Comparison of ENCODE assay signal across 15 cellular contexts in genomic region chr18:51168960-51169662, GRCh38. TPM values are rescaled to one million over a fixed set of nuclear protein-coding genes. Genes with fewer than 3 reads are reported as not detected.
DNase-seq lines count a peak whose midpoint lies in the region; ATAC-seq and TF ChIP-seq lines count a peak whose summit lies in the region.
"Had no signal": no experiment of that assay in that cellular context is flagged by ENCODE, and none has a peak within 500 bp of the region (broad histone marks: within the 10 kb centered on the region; RNA-seq: fewer than 3 reads in every experiment).

No MANE protein-coding gene starts in this region.

- no peak for DNase-seq in activated naive CD8-positive, alpha-beta T cell treated with anti-CD3 and anti-CD28 coated beads, Interleukin-2, amount 50 U/mL, for 24 hours
- DNase-seq in NCI-H1105 treated with DMSO at 0.1 percent for 48 hours (lab: John Stamatoyannopoulos, UW) (no peak), NCI-H446 treated with DMSO at 0.1 percent for 48 hours (lab: John Stamatoyannopoulos, UW) (no peak), NCI-H2227 (lab: John Stamatoyannopoulos, UW; ENCODE audit: unreplicated experiment) (no peak), ovary (no peak)
- DNase-seq: activated CD8-positive, alpha-beta memory T cell treated with anti-CD3 and anti-CD28 coated beads for 24 hours; H7; mesendoderm; NCI-H1092 treated with DMSO at 0.1 percent for 48 hours; NCI-H226; Peyer's patch had no signal

- H3K27me3 ChIP-seq in ovary = no peaks in the 10 kb centered on the region
- H3K27me3 ChIP-seq: BLaER1 treated with 17β-estradiol and CSF1 and Interleukin-3, amounts not matched to agents 10 nM and 100 nM; Peyer's patch had no signal

- TF ChIP-seq EP300 in ovary (IDR thresholded peaks at IDR 0.05) = no peak

- no peaks in the 10 kb centered on the region for H3K27me3 Mint-ChIP-seq in activated naive CD8-positive, alpha-beta T cell treated with anti-CD3 and anti-CD28 coated beads, Interleukin-2, amount 50 U/mL, for 24 hours

- WGBS in ovary, 3 donors = 90 to 92% (median 92%) methylated on average over 6 of the region's 6 CpGs

- ATAC-seq in GM18502 (IDR thresholded peaks at IDR 0.05; ENCODE audit: poor library complexity, unreplicated experiment) (peak; percentile 34), GM19351 (IDR thresholded peaks at IDR 0.05; ENCODE audit: unreplicated experiment) (peak; percentile 43), HG03342 (IDR thresholded peaks at IDR 0.05; ENCODE audit: unreplicated experiment) (peak; percentile 46)
- no peak for ATAC-seq in activated naive CD8-positive, alpha-beta T cell treated with anti-CD3 and anti-CD28 coated beads, Interleukin-2, amount 50 U/mL, for 24 hours

- H3K4me3 ChIP-seq in ovary = no peak overlapping the region
- H3K4me3 ChIP-seq: BLaER1 treated with 17β-estradiol and CSF1 and Interleukin-3, amounts not matched to agents 10 nM and 100 nM; Peyer's patch had no signal

- no peaks in the 10 kb centered on the region for H3K9me3 ChIP-seq in ovary
- H3K9me3 ChIP-seq: BLaER1 treated with 17β-estradiol and CSF1 and Interleukin-3, amounts not matched to agents 10 nM and 100 nM; Peyer's patch had no signal

- no peaks in the 10 kb centered on the region for H3K36me3 ChIP-seq in ovary
- H3K36me3 ChIP-seq: Peyer's patch had no signal

- no peak for TF ChIP-seq CTCF in ovary (IDR thresholded peaks at IDR 0.05)

- no peaks in the 10 kb centered on the region for H3K9me3 Mint-ChIP-seq in activated naive CD8-positive, alpha-beta T cell treated with anti-CD3 and anti-CD28 coated beads, Interleukin-2, amount 50 U/mL, for 24 hours

- H3K27ac Mint-ChIP-seq in activated naive CD8-positive, alpha-beta T cell treated with anti-CD3 and anti-CD28 coated beads, Interleukin-2, amount 50 U/mL, for 24 hours = peak overlapping the region; percentile 97

- H3K4me3 Mint-ChIP-seq in activated naive CD8-positive, alpha-beta T cell treated with anti-CD3 and anti-CD28 coated beads, Interleukin-2, amount 50 U/mL, for 24 hours = peak overlapping the region; percentile 29

- peaks cover 26% of the 10 kb centered on the region for H3K36me3 Mint-ChIP-seq in activated naive CD8-positive, alpha-beta T cell treated with anti-CD3 and anti-CD28 coated beads, Interleukin-2, amount 50 U/mL, for 24 hours (ENCODE audit: low read depth)

- intact Hi-C loops in ovary (cut with DNase I) = no loop called here

- no peaks in the 10 kb centered on the region for H3K4me1 ChIP-seq in ovary (ENCODE audit: insufficient read depth)
- H3K4me1 ChIP-seq: Peyer's patch had no signal

- TF ChIP-seq POLR2A in ovary (IDR thresholded peaks at IDR 0.05) = no peak

- peaks cover 69% of the 10 kb centered on the region for H3K4me1 Mint-ChIP-seq in activated naive CD8-positive, alpha-beta T cell treated with anti-CD3 and anti-CD28 coated beads, Interleukin-2, amount 50 U/mL, for 24 hours

- H3K27ac ChIP-seq in ovary = no peak overlapping the region
- H3K27ac ChIP-seq: BLaER1 treated with 17β-estradiol and CSF1 and Interleukin-3, amounts not matched to agents 10 nM and 100 nM; Peyer's patch had no signal

RNA-seq across cellular contexts. Expression of gene MEX3C, which starts 28.4 kb away (rescaled TPM):
- total RNA-seq in ovary = 10 to 100 TPM; 21.6 to 47.4 (median 33.0) TPM
- polyA plus RNA-seq in ovary = 10 to 100 TPM; 18.1 to 40.5 TPM
